ENCODE assay signal across 8 cellular contexts in genomic region chr16:66881014-66881417, GRCh38. TPM values are rescaled to one million over a fixed set of nuclear protein-coding genes. Genes with fewer than 3 reads are reported as not detected.
A peak's percentile ranks its signal among the peaks of the same experiment; 100 is the strongest.
DNase-seq lines count a peak whose midpoint lies in the region; ATAC-seq and TF ChIP-seq lines count a peak whose summit lies in the region.

No MANE protein-coding gene starts in this region.

- peak overlapping the region in 1 of 2 donors; percentile 90 for H3K27ac Mint-ChIP-seq in effector memory CD8-positive, alpha-beta T cell
- no peak overlapping the region for H3K27ac Mint-ChIP-seq in natural killer cell

- peak; percentile 11 for ATAC-seq in effector memory CD8-positive, alpha-beta T cell (replicated peaks)
- ATAC-seq in natural killer cell, result peak in 2 of 3 donors; percentile 3 to 4
- ATAC-seq in HG03520 (IDR thresholded peaks at IDR 0.05; ENCODE audit: unreplicated experiment), result no peak
- ATAC-seq in GM18907 (IDR thresholded peaks at IDR 0.05; ENCODE audit: unreplicated experiment), result no peak

- H3K36me3 Mint-ChIP-seq in effector memory CD8-positive, alpha-beta T cell (ENCODE audit: insufficient read depth), result peaks cover 30% of the 10 kb centered on the region
- no peaks in the 10 kb centered on the region for H3K36me3 Mint-ChIP-seq in natural killer cell

- H3K27me3 Mint-ChIP-seq in effector memory CD8-positive, alpha-beta T cell, result no peaks in the 10 kb centered on the region
- H3K27me3 Mint-ChIP-seq in natural killer cell (ENCODE audit: low read depth in 2 of 2), result no peaks in the 10 kb centered on the region

- no peak for TF ChIP-seq CTCF in natural killer cell (IDR thresholded peaks at IDR 0.05)

- DNase-seq in NCI-H82 (lab: John Stamatoyannopoulos, UW) (peak; percentile 49), NCI-H82 treated with DMSO at 0.1 percent for 48 hours (lab: John Stamatoyannopoulos, UW; ENCODE audit: unreplicated experiment) (no peak), OCI-M1 (lab: John Stamatoyannopoulos, UW) (peak; percentile 32), natural killer cell (no peak), NCI-H187 treated with DMSO at 0.1 percent for 48 hours (lab: John Stamatoyannopoulos, UW) (no peak)
- no peak for DNase-seq in effector memory CD8-positive, alpha-beta T cell

- H3K4me3 Mint-ChIP-seq in effector memory CD8-positive, alpha-beta T cell, result peak overlapping the region; percentile 87 to 99
- peak overlapping the region; percentile 99 for H3K4me3 Mint-ChIP-seq in natural killer cell

- intact Hi-C loops in natural killer cell (cut with micrococcal nuclease), result no loop called here

- no peaks in the 10 kb centered on the region for H3K9me3 Mint-ChIP-seq in effector memory CD8-positive, alpha-beta T cell
- no peaks in the 10 kb centered on the region for H3K9me3 Mint-ChIP-seq in natural killer cell

- H3K4me1 Mint-ChIP-seq in effector memory CD8-positive, alpha-beta T cell (ENCODE audit: low read depth in 2 of 2), result peaks cover 28 to 34% of the 10 kb centered on the region in 2 donors
- peaks cover 30 to 38% of the 10 kb centered on the region in 2 donors for H3K4me1 Mint-ChIP-seq in natural killer cell

RNA-seq across cellular contexts. Expression of gene PDP2, which starts 0.7 kb away (rescaled TPM):
- 10 to 100 TPM; 10.2 to 16.5 (median 11.0) TPM for total RNA-seq in natural killer cell

RNA-seq across cellular contexts. Expression of gene CA7, which starts 36.8 kb away (rescaled TPM):
- total RNA-seq in natural killer cell, result not detected

RNA-seq across cellular contexts. Expression of gene CDH16, which starts 37.7 kb away (rescaled TPM):
- total RNA-seq in natural killer cell, result not detected

RNA-seq across cellular contexts. Expression of gene RRAD, which starts 44.3 kb away (rescaled TPM):
- total RNA-seq in natural killer cell, result 1 to 10 TPM; 1.8 to 4.5 (median 2.8) TPM

RNA-seq across cellular contexts. Expression of gene NAE1, which starts 50.2 kb away (rescaled TPM):
- total RNA-seq in natural killer cell, result 10 to 100 TPM; 77.3 to 97.0 (median 78.5) TPM

Comparison
In these comparisons a context has a peak if more than half of its experiments do, and no peak if none do; other contexts are left out.
1. DNase-seq: peak in NCI-H82 (single experiment) and OCI-M1 (single experiment); none in NCI-H82 treated with DMSO at 0.1 percent for 48 hours (single experiment), effector memory CD8-positive, alpha-beta T cell (0 of 3), natural killer cell (single experiment) and NCI-H187 treated with DMSO at 0.1 percent for 48 hours (single experiment).
2. ATAC-seq: peak in effector memory CD8-positive, alpha-beta T cell (single experiment) and natural killer cell (2 of 3); none in HG03520 (single experiment) and GM18907 (single experiment).